ENCODE assay signal across 25 cellular contexts in genomic region chrX:109140463-109140862, GRCh38.
"Had no signal": no experiment of that assay in that cellular context is flagged by ENCODE, and none has a peak within 500 bp of the region (broad histone marks: within the 10 kb centered on the region; RNA-seq: fewer than 3 reads in every experiment).

No MANE protein-coding gene starts in this region.

- H3K27ac ChIP-seq: neural progenitor cell, ovary, parathyroid adenoma, psoas muscle, skin epidermis, spleen, suprapubic skin, testis, tibial artery, transverse colon, upper lobe of right lung, uterus had no signal

- DNase-seq: natural killer cell; occipital lobe; ovary; posterior cingulate gyrus; psoas muscle; right cardiac atrium; spleen; stimulated activated CD4-positive, alpha-beta T cell treated with anti-CD3 and anti-CD28 coated beads, Interleukin-12 subunit alpha, Interleukin-12 subunit beta, amount 100 ng/mL, for 4 hours; stimulated activated CD4-positive, alpha-beta T cell treated with anti-CD3 and anti-CD28 coated beads, Interleukin-1b, Interleukin-23, amount 100 ng/mL, for 48 hours; stimulated activated CD4-positive, alpha-beta T cell treated with anti-CD3 and anti-CD28 coated beads, Interleukin-4, amount 100 ng/mL, for 1 hour; stimulated activated CD4-positive, alpha-beta T cell treated with anti-CD3 and anti-CD28 coated beads, Interleukin-4, amount 100 ng/mL, for 4 hours; stimulated activated CD8-positive, alpha-beta memory T cell treated with anti-CD3 and anti-CD28 coated beads, Interleukin-4, amount 100 ng/mL, for 48 hours; stimulated activated naive CD4-positive, alpha-beta T cell; stimulated activated naive CD8-positive, alpha-beta T cell treated with anti-CD3 and anti-CD28 coated beads, Interleukin-15, amount 100 ng/mL, for 72 hours; stimulated activated naive CD8-positive, alpha-beta T cell treated with anti-CD3 and anti-CD28 coated beads, Interleukin-15, Interleukin-2, amounts not matched to agents 100 U/mL and 50 U/mL, for 24 hours; substantia nigra; testis; tibial artery; transverse colon; upper lobe of right lung; uterus had no signal
